ENCODE assay signal across 13 cellular contexts in genomic region chr12:31245822-31246469, GRCh38.
DNase-seq lines count a peak whose midpoint lies in the region; ATAC-seq and TF ChIP-seq lines count a peak whose summit lies in the region.
"Had no signal": no experiment of that assay in that cellular context is flagged by ENCODE, and none has a peak within 500 bp of the region (broad histone marks: within the 10 kb centered on the region; RNA-seq: fewer than 3 reads in every experiment).

No MANE protein-coding gene starts in this region.

- intact Hi-C loops in body of pancreas (cut with DNase I), result no loop called here

- DNase-seq in AG04450 (ENCODE audit: low read depth, low spot score) (no peak), LNCaP clone FGC (ENCODE audit: low read depth) (no peak), body of pancreas (peak in 2 of 4 donors; percentile 15 to 65), iPS-NIHi7 (ENCODE audit: extremely low spot score) (peak; percentile 63), foreskin fibroblast (no peak), NOMO-1 (lab: John Stamatoyannopoulos, UW; ENCODE audit: unreplicated experiment in 2 of 2) (no peak)
- no peak for DNase-seq in activated CD4-positive, alpha-beta T cell treated with anti-CD3 and anti-CD28 coated beads, Interleukin-2, amount 10 ng/mL, durations not matched to agents 7 days and 5 days
- no peak for DNase-seq in effector memory CD8-positive, alpha-beta T cell
- DNase-seq: anterior cingulate cortex, GF-D8, natural killer cell, NCI-H187 treated with DMSO at 0.1 percent for 48 hours, Right ventricle myocardium superior had no signal

- no peaks in the 10 kb centered on the region for H3K36me3 Mint-ChIP-seq in activated CD4-positive, alpha-beta T cell treated with anti-CD3 and anti-CD28 coated beads, Interleukin-2, amount 10 ng/mL, durations not matched to agents 7 days and 5 days (ENCODE audit: low read depth)
- H3K36me3 Mint-ChIP-seq in effector memory CD8-positive, alpha-beta T cell (ENCODE audit: insufficient read depth), result no peaks in the 10 kb centered on the region
- H3K36me3 Mint-ChIP-seq: natural killer cell had no signal

- H3K9me3 ChIP-seq in AG04450 (ENCODE audit: control insufficient read depth, insufficient read depth, low read length) (no peaks in the 10 kb centered on the region), body of pancreas (no peaks in the 10 kb centered on the region)

- CTCF ChIA-PET in AG04450 (lab: Charles Lee), result no interaction called here
- CTCF ChIA-PET in activated CD4-positive, alpha-beta T cell treated with anti-CD3 and anti-CD28 coated beads, Interleukin-2, amount 10 ng/mL, durations not matched to agents 7 days and 5 days (lab: Charles Lee), result interaction anchor here (1.0 kb wide), 2 partner anchors 26 kb away, joined by 3 read pairs; no protein-coding TSS in a partner anchor

- TF ChIP-seq POLR2A in body of pancreas (IDR thresholded peaks at IDR 0.05), result no peak

- peak; percentile 11; the same call in 1 of the 2 replicates for TF ChIP-seq CTCF in AG04450 (IDR thresholded peaks at IDR 0.05; ENCODE audit: low read depth, low read length)
- peak; percentile 22; the same call in 1 of the 2 replicates for TF ChIP-seq CTCF in LNCaP clone FGC (IDR thresholded peaks at IDR 0.05; ENCODE audit: control insufficient read depth, extremely low read depth, insufficient read depth)
- peak in 4 of 7 experiments; percentile 30 to 68 (median 41) for TF ChIP-seq CTCF in body of pancreas (IDR thresholded peaks at IDR 0.05)
- TF ChIP-seq CTCF in foreskin fibroblast (IDR thresholded peaks at IDR 0.05; ENCODE audit: low read depth, low read length), result no peak

- POLR2A ChIA-PET in AG04450 (lab: Yijun Ruan, JAX), result no interaction called here
- POLR2A ChIA-PET in activated CD4-positive, alpha-beta T cell treated with anti-CD3 and anti-CD28 coated beads, Interleukin-2, amount 10 ng/mL, durations not matched to agents 7 days and 5 days (lab: Charles Lee), result no interaction called here

- H3K4me3 ChIP-seq in AG04450 (ENCODE audit: low read depth, low read length) (no peak overlapping the region), LNCaP clone FGC (ENCODE audit: low read depth, low read length) (no peak overlapping the region), body of pancreas (no peak overlapping the region), foreskin fibroblast (ENCODE audit: low read depth in 1 of 2, low read length in 2 of 2) (no peak overlapping the region)

- H3K27me3 Mint-ChIP-seq in activated CD4-positive, alpha-beta T cell treated with anti-CD3 and anti-CD28 coated beads, Interleukin-2, amount 10 ng/mL, durations not matched to agents 7 days and 5 days, result no peaks in the 10 kb centered on the region
- peaks cover 11 to 33% of the 10 kb centered on the region in 2 donors for H3K27me3 Mint-ChIP-seq in effector memory CD8-positive, alpha-beta T cell

- H3K9me3 Mint-ChIP-seq in activated CD4-positive, alpha-beta T cell treated with anti-CD3 and anti-CD28 coated beads, Interleukin-2, amount 10 ng/mL, durations not matched to agents 7 days and 5 days, result no peaks in the 10 kb centered on the region
- no peaks in the 10 kb centered on the region for H3K9me3 Mint-ChIP-seq in effector memory CD8-positive, alpha-beta T cell
- H3K9me3 Mint-ChIP-seq: natural killer cell had no signal

- ATAC-seq in body of pancreas, result no peak
- no peak for ATAC-seq in effector memory CD8-positive, alpha-beta T cell (replicated peaks)
- ATAC-seq: natural killer cell had no signal

- H3K36me3 ChIP-seq in body of pancreas (replicated peaks in 1 of 2; ENCODE audit: insufficient read depth in 1 of 2, low read depth in 2 of 2), result no peaks in the 10 kb centered on the region

- H3K4me3 Mint-ChIP-seq in activated CD4-positive, alpha-beta T cell treated with anti-CD3 and anti-CD28 coated beads, Interleukin-2, amount 10 ng/mL, durations not matched to agents 7 days and 5 days, result no peak overlapping the region
- H3K4me3 Mint-ChIP-seq in effector memory CD8-positive, alpha-beta T cell, result no peak overlapping the region
- H3K4me3 Mint-ChIP-seq: natural killer cell had no signal

- WGBS in body of pancreas, 2 donors, result 75 to 81% methylated on average over 14 to 15 of the region's 15 CpGs

- H3K4me1 Mint-ChIP-seq in activated CD4-positive, alpha-beta T cell treated with anti-CD3 and anti-CD28 coated beads, Interleukin-2, amount 10 ng/mL, durations not matched to agents 7 days and 5 days, result no peaks in the 10 kb centered on the region
- H3K4me1 Mint-ChIP-seq in effector memory CD8-positive, alpha-beta T cell (ENCODE audit: low read depth in 2 of 2), result no peaks in the 10 kb centered on the region
- H3K4me1 Mint-ChIP-seq: natural killer cell had no signal

- no peak overlapping the region for H3K27ac Mint-ChIP-seq in activated CD4-positive, alpha-beta T cell treated with anti-CD3 and anti-CD28 coated beads, Interleukin-2, amount 10 ng/mL, durations not matched to agents 7 days and 5 days
- no peak overlapping the region for H3K27ac Mint-ChIP-seq in effector memory CD8-positive, alpha-beta T cell
- H3K27ac Mint-ChIP-seq: natural killer cell had no signal

- H3K27ac ChIP-seq in AG04450 (ENCODE audit: low read depth, low read length) (no peak overlapping the region), body of pancreas (no peak overlapping the region)

- H3K27me3 ChIP-seq in AG04450 (ENCODE audit: control insufficient read depth, insufficient read depth, low read length) (peaks cover 11% of the 10 kb centered on the region), body of pancreas (no peaks in the 10 kb centered on the region)

- H3K4me1 ChIP-seq in body of pancreas, result no peaks in the 10 kb centered on the region
